Comparison of ENCODE assay signal across 8 cellular contexts in the genomic region with DNA sequence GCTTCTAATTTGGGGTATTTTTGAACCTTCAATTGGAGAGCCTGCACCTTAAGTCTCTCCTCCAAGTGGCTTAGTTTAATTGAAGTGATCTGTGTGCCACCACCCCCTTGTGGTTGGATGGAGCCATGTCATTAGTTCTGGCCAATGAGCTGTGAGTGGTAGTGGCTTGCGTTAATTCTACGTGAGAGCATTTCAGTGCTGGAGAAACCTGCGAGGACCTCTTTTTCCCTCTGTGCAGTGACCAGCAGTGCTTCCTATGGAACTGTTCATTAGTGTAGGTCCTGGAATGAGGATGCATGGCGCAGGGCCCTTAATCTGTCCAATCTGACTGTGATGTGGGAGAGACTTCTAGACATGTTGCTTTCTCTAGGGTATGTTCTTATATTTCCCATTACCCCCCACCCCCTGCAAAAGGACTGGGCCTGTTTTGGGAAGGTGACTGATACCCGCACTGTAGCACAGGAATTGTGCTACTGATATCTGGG. TPM values are rescaled to one million over a fixed set of nuclear protein-coding genes. Genes with fewer than 3 reads are reported as not detected.
DNase-seq lines count a peak whose midpoint lies in the region; ATAC-seq, FAIRE-seq and TF ChIP-seq lines count a peak whose summit lies in the region.

No MANE protein-coding gene starts in this region.

- H2AFZ ChIP-seq in hepatocyte, result no peak overlapping the region

- no peak for FAIRE-seq in small intestine (lab: Jason Lieb, UNC)

- peak; percentile 67 for TF ChIP-seq CTCF in LNCAP (IDR thresholded peaks at IDR 0.05)
- peak; percentile 67 for TF ChIP-seq CTCF in hepatocyte (IDR thresholded peaks at IDR 0.05; ENCODE audit: poor library complexity)

- 67% methylated on average over 5 of the region's 5 CpGs for WGBS in hepatocyte (ENCODE audit: low lambda C conversion rate, missing lambda C conversion rate)
- WGBS in small intestine, 3 donors, result 21 to 35% (median 31%) methylated on average over 5 of the region's 5 CpGs

- H3K9me2 ChIP-seq in hepatocyte (replicated peaks; ENCODE audit: insufficient read depth), result no peaks in the 10 kb centered on the region

- H3K4me1 ChIP-seq in adipocyte (ENCODE audit: control insufficient read depth, insufficient read depth, low read length) (peaks cover 39% of the 10 kb centered on the region), hepatocyte (ENCODE audit: insufficient read depth) (peaks cover 14% of the 10 kb centered on the region), small intestine (ENCODE audit: control insufficient read depth in 2 of 2, insufficient read depth in 1 of 2, low read depth in 1 of 2, low read length in 1 of 2) (peaks cover 0 to 4% of the 10 kb centered on the region in 2 donors)

- H3K79me2 ChIP-seq in hepatocyte, result peaks cover 57% of the 10 kb centered on the region

- DNase-seq in GM03348 (ENCODE audit: low spot score) (peak; percentile 70), SKM-1 treated with dmso at 0.1 percent for 144 hours (lab: John Stamatoyannopoulos, UW; ENCODE audit: unreplicated experiment) (peak; percentile 68), adipocyte (ENCODE audit: low read depth) (peak; percentile 71), hepatocyte (ENCODE audit: low spot score) (peak; percentile 71), small intestine (peak; percentile 86), NCI-H1048 (lab: John Stamatoyannopoulos, UW) (no peak)

- H3K27me3 ChIP-seq in adipocyte (replicated peaks; ENCODE audit: control insufficient read depth, insufficient read depth, low read length), result no peaks in the 10 kb centered on the region
- no peaks in the 10 kb centered on the region for H3K27me3 ChIP-seq in hepatocyte
- no peaks in the 10 kb centered on the region for H3K27me3 ChIP-seq in small intestine (ENCODE audit: control insufficient read depth in 2 of 2, insufficient read depth in 2 of 2, low read length in 2 of 2)

- peak overlapping the region; percentile 92 for H3K4me3 ChIP-seq in adipocyte (ENCODE audit: low read length)
- H3K4me3 ChIP-seq in hepatocyte, result no peak overlapping the region
- H3K4me3 ChIP-seq in small intestine (ENCODE audit: low read depth in 1 of 2, low read length in 2 of 2), result no peak overlapping the region

- no peak overlapping the region for H3K27ac ChIP-seq in hepatocyte
- no peak overlapping the region for H3K27ac ChIP-seq in small intestine (ENCODE audit: low read depth in 1 of 2, low read length in 1 of 2)

- no peaks in the 10 kb centered on the region for H3K9me3 ChIP-seq in adipocyte (ENCODE audit: control insufficient read depth, low read length)
- no peaks in the 10 kb centered on the region for H3K9me3 ChIP-seq in hepatocyte (ENCODE audit: low read depth)
- no peaks in the 10 kb centered on the region for H3K9me3 ChIP-seq in small intestine (ENCODE audit: control insufficient read depth, low read depth)

- H3K4me2 ChIP-seq in hepatocyte, result peak overlapping the region; percentile 94

- peak; percentile 39 for ATAC-seq in GM21825 (IDR thresholded peaks at IDR 0.05; ENCODE audit: unreplicated experiment)

- peak overlapping the region; percentile 94 for H3K9ac ChIP-seq in adipocyte (ENCODE audit: low read length)

- H3K36me3 ChIP-seq in adipocyte (ENCODE audit: control insufficient read depth, insufficient read depth, low read length, severe bottlenecking), result peaks cover 26% of the 10 kb centered on the region
- H3K36me3 ChIP-seq in hepatocyte (replicated peaks; ENCODE audit: insufficient read depth, low read depth), result no peaks in the 10 kb centered on the region
- no peaks in the 10 kb centered on the region for H3K36me3 ChIP-seq in small intestine (ENCODE audit: control insufficient read depth in 2 of 2, insufficient read depth in 2 of 2, low read length in 2 of 2)

- H4K20me1 ChIP-seq in hepatocyte (ENCODE audit: insufficient read depth, poor library complexity, severe bottlenecking), result no peaks in the 10 kb centered on the region

RNA-seq across cellular contexts. Expression of a gene that starts 3.8 kb away (rescaled TPM):
- 16.5 and 18.0 TPM in 2 replicates for total RNA-seq in hepatocyte
- 37.4 and 44.2 TPM in 2 replicates for polyA plus RNA-seq in hepatocyte
- polyA plus RNA-seq in small intestine, result 10 to 100 TPM in 1 of 3 donors, 1 to 10 TPM in 2; 1.8 to 14.3 (median 3.2) TPM

RNA-seq across cellular contexts. Expression of a gene that starts 17.1 kb away (rescaled TPM):
- total RNA-seq in hepatocyte, result 22.9 and 29.0 TPM in 2 replicates
- 9.1 and 11.4 TPM in 2 replicates for polyA plus RNA-seq in hepatocyte
- polyA plus RNA-seq in small intestine, result 10 to 100 TPM in 1 of 3 donors, 1 to 10 TPM in 2; 7.4 to 14.4 (median 8.1) TPM

RNA-seq across cellular contexts. Expression of a gene that starts 49.7 kb away (rescaled TPM):
- 30.4 and 34.7 TPM in 2 replicates for total RNA-seq in hepatocyte
- polyA plus RNA-seq in hepatocyte (63.5 and 70.5 TPM in 2 replicates), small intestine (10 to 100 TPM in 2 of 3 donors, 1 to 10 TPM in 1; 4.5 to 19.0 (median 11.3) TPM)
